28 cellular contexts compared by ENCODE assay signal in genomic region chr10:120854388-120854787, GRCh38.
"Had no signal": no experiment of that assay in that cellular context is flagged by ENCODE, and none has a peak within 500 bp of the region (broad histone marks: within the 10 kb centered on the region; RNA-seq: fewer than 3 reads in every experiment).

No MANE protein-coding gene starts in this region.

- H3K27me3 ChIP-seq: cardiac muscle cell, dorsolateral prefrontal cortex, gastroesophageal sphincter, hepatocyte, neural progenitor cell, right atrium auricular region, transverse colon had no signal

- H3K4me2 ChIP-seq: hepatocyte, neural progenitor cell, smooth muscle cell had no signal

- H3K27ac Mint-ChIP-seq: activated CD8-positive, alpha-beta T cell treated with anti-CD3 and anti-CD28 coated beads for 36 hours; activated naive CD4-positive, alpha-beta T cell treated with anti-CD3 and anti-CD28 coated beads, Interleukin-2, amount 50 U/mL, for 24 hours; activated T-helper 2 cell treated with anti-CD3 and anti-CD28 coated beads, Interferon-gamma antibody, Interleukin-2, Interleukin-4, amounts not matched to agents 10 μg/mL and 5 μg/mL and 100 μg/mL, durations not matched to agents 14 hours and 24 hours and 36 hours; neural progenitor cell; WTC11 had no signal

- H3K9me3 Mint-ChIP-seq: activated naive CD4-positive, alpha-beta T cell treated with anti-CD3 and anti-CD28 coated beads, Interleukin-2, amount 50 U/mL, for 24 hours; neural progenitor cell had no signal

- H3K9ac ChIP-seq: neural progenitor cell, parathyroid adenoma had no signal

- H3K9me3 ChIP-seq: gastroesophageal sphincter, mucosa of descending colon, transverse colon had no signal

- H3K27me3 Mint-ChIP-seq: activated CD8-positive, alpha-beta T cell treated with anti-CD3 and anti-CD28 coated beads for 36 hours; activated naive CD4-positive, alpha-beta T cell treated with anti-CD3 and anti-CD28 coated beads, Interleukin-2, amount 50 U/mL, for 24 hours had no signal

- H3K4me3 ChIP-seq: cardiac muscle cell, coronary artery, gastroesophageal sphincter, hepatocyte, left ventricle myocardium inferior, lung, mucosa of descending colon, neural progenitor cell, right atrium auricular region, smooth muscle cell, transverse colon had no signal

- H3K4me3 Mint-ChIP-seq: activated CD8-positive, alpha-beta T cell treated with anti-CD3 and anti-CD28 coated beads for 36 hours; activated naive CD4-positive, alpha-beta T cell treated with anti-CD3 and anti-CD28 coated beads, Interleukin-2, amount 50 U/mL, for 24 hours; neural progenitor cell; WTC11 had no signal

- H2AFZ ChIP-seq: hepatocyte, neural progenitor cell, parathyroid adenoma had no signal

- ATAC-seq: activated CD8-positive, alpha-beta T cell treated with anti-CD3 and anti-CD28 coated beads for 36 hours; activated T-cell treated with anti-CD3 and anti-CD28 coated beads, Interleukin-2, amount 50 U/mL, for 4 hours; gastroesophageal sphincter; mucosa of descending colon; WTC11 had no signal

- H3K4me1 ChIP-seq: neural progenitor cell had no signal

- DNase-seq: activated CD4-positive, alpha-beta T cell treated with anti-CD3 and anti-CD28 coated beads, Interleukin-2, amount 50 U/mL, for 1 hour; activated CD8-positive, alpha-beta T cell treated with anti-CD3 and anti-CD28 coated beads for 36 hours; activated T-cell treated with anti-CD3 and anti-CD28 coated beads, Interleukin-2, amount 50 U/mL, for 4 hours; anterior cingulate cortex; dorsolateral prefrontal cortex; effector memory CD4-positive, alpha-beta T cell; erythroblast; islet precursor cell; left ventricle myocardium inferior; mucosa of descending colon; occipital lobe; stimulated activated CD4-positive, alpha-beta T cell treated with anti-CD3 and anti-CD28 coated beads, Interleukin-15, amount 100 ng/mL, for 24 hours; stimulated activated CD4-positive, alpha-beta T cell treated with anti-CD3 and anti-CD28 coated beads, Interleukin-2, amount 100 ng/mL, for 24 hours; stimulated activated naive CD4-positive, alpha-beta T cell treated with Interleukin-2 at 50 U/mL for 16 hours; T-helper 2 cell; transverse colon had no signal

- H3K27ac ChIP-seq: cardiac muscle cell, coronary artery, dorsolateral prefrontal cortex, gastroesophageal sphincter, hepatocyte, left ventricle myocardium inferior, neural progenitor cell, parathyroid adenoma, right atrium auricular region, transverse colon had no signal
